8 cellular contexts compared by ENCODE assay signal in genomic region chr5:154445422-154446182, GRCh38.
A peak's percentile ranks its signal among the peaks of the same experiment; 100 is the strongest.
DNase-seq lines count a peak whose midpoint lies in the region; ATAC-seq lines count a peak whose summit lies in the region.

SAP30L (plus strand) TSS chr5:154445997; CDS start chr5:154446605, 608 bp downstream.

- no peaks in the 10 kb centered on the region for H3K9me3 ChIP-seq in BLaER1

- peaks cover 46% of the 10 kb centered on the region for H4K20me1 ChIP-seq in BLaER1

- H3K36me3 ChIP-seq in BLaER1: peaks cover 40% of the 10 kb centered on the region

- H3K9ac ChIP-seq in BLaER1: peak within 1 kb of the TSS; percentile 93

- peaks cover 40% of the 10 kb centered on the region for H3K4me1 ChIP-seq in BLaER1

- DNase-seq in GM19240 (ENCODE audit: insufficient read length, low spot score): peak; percentile 98
- DNase-seq in NCI-H526 (lab: John Stamatoyannopoulos, UW): peak; percentile 87 to 96
- DNase-seq in activated CD4-positive, alpha-beta T cell treated with anti-CD3 and anti-CD28 coated beads for 48 hours: peak; percentile 96
- peak; percentile 74 to 93 (median 88) for DNase-seq in stimulated activated CD4-positive, alpha-beta T cell treated with anti-CD3 and anti-CD28 coated beads, Interleukin-1b, Interleukin-23, amount 100 ng/mL, for 24 hours (ENCODE audit: low read depth in 4 of 4, low spot score in 1 of 4)

- H3K27me3 ChIP-seq in BLaER1 (no peaks in the 10 kb centered on the region), layer of hippocampus (ENCODE audit: control insufficient read depth, insufficient read depth, low read length) (no peaks in the 10 kb centered on the region)

- ATAC-seq in HG03457 (IDR thresholded peaks at IDR 0.05; ENCODE audit: unreplicated experiment): peak; percentile 92

- peak within 1 kb of the TSS; percentile 97 for H3K4me3 ChIP-seq in BLaER1

- H3K27ac ChIP-seq in BLaER1 (peak within 1 kb of the TSS; percentile 84), cingulate gyrus (ENCODE audit: low read depth, low read length) (peak within 1 kb of the TSS; percentile 55), layer of hippocampus (ENCODE audit: low read depth, low read length) (peak within 1 kb of the TSS; percentile 67)

- H3K4me2 ChIP-seq in BLaER1: peak within 1 kb of the TSS; percentile 98

Comparison
In these comparisons a context has a peak if more than half of its experiments do, and no peak if none do; other contexts are left out.
1. Peak in every context shown above with its lines: DNase-seq, ATAC-seq, H3K4me3 ChIP-seq and H3K27ac ChIP-seq.